In the genomic region with DNA sequence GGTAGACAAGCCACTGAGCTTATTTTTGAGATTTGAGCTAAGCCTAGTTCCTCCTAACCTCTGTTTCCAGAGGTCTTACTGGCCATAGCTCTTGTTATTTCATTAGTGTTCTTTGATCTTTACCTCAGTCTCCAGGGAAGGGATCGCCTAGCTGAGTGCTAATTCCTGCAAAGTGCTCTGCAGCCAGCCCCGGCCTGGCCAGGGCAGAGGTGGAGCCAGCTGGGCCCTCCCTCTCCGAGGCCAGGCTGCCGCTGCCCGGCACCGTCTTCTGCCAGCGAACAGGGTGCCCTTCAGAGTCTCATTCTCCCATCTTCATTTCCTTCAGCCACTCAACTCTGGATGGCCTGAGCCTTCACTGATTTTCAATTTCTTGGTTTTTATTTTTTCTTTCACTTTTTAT, we compare ENCODE assay signal across 1 cellular context.
TF ChIP-seq lines count a peak whose summit lies in the region.

No MANE protein-coding gene starts in this region.

TF ChIP-seq in endothelial cell of umbilical vein, 7 proteins besides CTCF, POLR2A, EP300 and RAD21:
- TF ChIP-seq GATA2 (IDR thresholded peaks at IDR 0.05; ENCODE audit: insufficient read depth, insufficient read length, low read depth, low read length), result no peak
- no peak for TF ChIP-seq JUN (IDR thresholded peaks at IDR 0.05; ENCODE audit: borderline replicate concordance, insufficient read depth, insufficient read length, low read depth)
- no peak for TF ChIP-seq EZH2 (IDR thresholded peaks at IDR 0.05; ENCODE audit: borderline replicate concordance, low read depth, low read length, severe bottlenecking)
- no peak for TF ChIP-seq FOS (IDR thresholded peaks at IDR 0.05; ENCODE audit: borderline replicate concordance, insufficient read depth, low read length)
- TF ChIP-seq MYC (IDR thresholded peaks at IDR 0.05; ENCODE audit: low read depth, low read length), result no peak
- TF ChIP-seq, protein P1, sequence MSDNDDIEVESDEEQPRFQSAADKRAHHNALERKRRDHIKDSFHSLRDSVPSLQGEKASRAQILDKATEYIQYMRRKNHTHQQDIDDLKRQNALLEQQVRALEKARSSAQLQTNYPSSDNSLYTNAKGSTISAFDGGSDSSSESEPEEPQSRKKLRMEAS (IDR thresholded peaks at IDR 0.05; ENCODE audit: insufficient read depth, insufficient read length), result no peak
- TF ChIP-seq POLR2AphosphoS5 (IDR thresholded peaks at IDR 0.05; ENCODE audit: insufficient read depth, low read depth, low read length), result no peak
